9 cellular contexts compared by ENCODE assay signal in the genomic region with DNA sequence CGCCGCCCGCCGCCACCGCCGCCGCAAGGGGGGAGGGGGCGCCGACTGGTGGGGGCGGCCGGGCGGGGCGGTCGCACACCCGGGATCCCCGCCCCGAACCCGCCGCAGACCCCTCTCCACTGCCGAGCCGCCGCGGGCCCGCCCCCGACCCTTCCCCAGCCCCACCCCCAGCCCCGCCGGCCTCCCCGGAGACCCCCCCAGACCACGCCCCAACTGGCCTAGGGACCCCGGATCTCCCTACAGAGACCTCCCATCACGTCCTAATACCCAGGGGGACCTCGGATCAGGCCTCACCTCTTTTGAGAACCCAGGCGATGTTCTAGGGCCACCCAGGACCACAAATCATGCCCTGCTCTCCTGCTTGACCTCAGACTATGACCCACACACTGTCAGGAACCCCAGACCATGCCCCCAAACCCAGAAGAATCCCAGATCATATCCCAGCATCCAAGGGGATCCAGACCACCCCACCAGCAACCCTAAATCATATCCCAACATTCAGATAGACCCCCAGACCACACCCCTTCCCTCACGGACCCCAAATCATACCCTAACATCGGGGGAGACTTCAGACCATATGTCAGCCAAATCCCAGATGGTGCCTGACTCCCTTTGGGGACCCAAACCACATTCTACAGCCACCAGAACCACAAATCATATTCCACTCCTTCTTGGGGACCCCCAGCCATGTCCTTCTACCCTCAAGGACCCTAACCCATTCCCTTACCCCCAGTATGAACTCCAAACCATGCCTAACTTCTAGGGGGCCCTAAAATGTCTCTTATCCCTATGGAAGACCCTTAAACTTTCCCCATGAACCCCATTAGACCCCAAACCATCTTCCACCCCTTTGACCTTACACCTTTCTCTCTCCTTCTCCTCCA. TPM values are rescaled to one million over a fixed set of nuclear protein-coding genes. Genes with fewer than 3 reads are reported as not detected.
DNase-seq lines count a peak whose midpoint lies in the region; ATAC-seq and TF ChIP-seq lines count a peak whose summit lies in the region.
"Had no signal": no experiment of that assay in that cellular context is flagged by ENCODE, and none has a peak within 500 bp of the region (broad histone marks: within the 10 kb centered on the region; RNA-seq: fewer than 3 reads in every experiment).

No MANE protein-coding gene starts in this region.

- intact Hi-C loops in MCF 10A (cut with micrococcal nuclease) (loop anchor here (10.0 kb wide), 1 partner anchor 126 kb away; a partner anchor contains a TSS), mammary epithelial cell (cut with micrococcal nuclease) (no loop called here), transverse colon (cut with DNase I; ENCODE audit: low total_unique reads) (no loop called here)

- peaks cover 12% of the 10 kb centered on the region for H3K27me3 Mint-ChIP-seq in MCF 10A (ENCODE audit: insufficient read depth, unreplicated experiment)
- peaks cover 16% of the 10 kb centered on the region for H3K27me3 Mint-ChIP-seq in activated CD4-positive, alpha-beta memory T cell treated with anti-CD3 and anti-CD28 coated beads, Interleukin-2, amount 10 ng/mL, durations not matched to agents 7 days and 5 days

- TF ChIP-seq CTCF in MCF 10A (IDR thresholded peaks at IDR 0.05; ENCODE audit: unreplicated experiment) = no peak
- no peak for TF ChIP-seq CTCF in mammary epithelial cell (conservative IDR thresholded peaks at IDR 0.05 in 1 of 2, IDR thresholded peaks at IDR 0.05 in 1 of 2; ENCODE audit: extremely low read depth in 1 of 2, insufficient read depth in 1 of 2, low read depth in 1 of 2, low read length in 2 of 2)
- TF ChIP-seq CTCF in transverse colon (IDR thresholded peaks at IDR 0.05) = no peak

- no peak overlapping the region for H3K27ac Mint-ChIP-seq in MCF 10A (ENCODE audit: low read depth, unreplicated experiment)
- H3K27ac Mint-ChIP-seq in activated CD4-positive, alpha-beta memory T cell treated with anti-CD3 and anti-CD28 coated beads, Interleukin-2, amount 10 ng/mL, durations not matched to agents 7 days and 5 days = no peak overlapping the region

- H3K9me3 ChIP-seq in mammary epithelial cell (replicated peaks; ENCODE audit: insufficient read depth, low read length) = no peaks in the 10 kb centered on the region
- no peaks in the 10 kb centered on the region for H3K9me3 ChIP-seq in transverse colon

- DNase-seq in MCF 10A (ENCODE audit: unreplicated experiment) (no peak), mammary epithelial cell (no peak), iPS-NIHi7 (ENCODE audit: extremely low spot score) (peak; percentile 74), transverse colon (no peak), NCI-H2196 treated with DMSO at 0.1 percent for 48 hours (lab: John Stamatoyannopoulos, UW; ENCODE audit: unreplicated experiment) (no peak), NOMO-1 (lab: John Stamatoyannopoulos, UW; ENCODE audit: unreplicated experiment in 2 of 2) (no peak)
- no peak for DNase-seq in activated CD4-positive, alpha-beta memory T cell treated with anti-CD3 and anti-CD28 coated beads, Interleukin-2, amount 10 ng/mL, durations not matched to agents 7 days and 5 days

- H3K4me3 ChIP-seq in mammary epithelial cell (replicated peaks in 1 of 3; ENCODE audit: insufficient read depth in 1 of 3, low read depth in 2 of 3, low read length in 3 of 3) = no peak overlapping the region
- peak overlapping the region in 3 of 4 donors; percentile 23 to 57 (median 41) for H3K4me3 ChIP-seq in transverse colon

- H2AFZ ChIP-seq in mammary epithelial cell (ENCODE audit: low read depth, low read length) = no peak overlapping the region

- H3K79me2 ChIP-seq in mammary epithelial cell (ENCODE audit: insufficient read depth, low read length) = no peaks in the 10 kb centered on the region

- no peak overlapping the region for H3K9ac ChIP-seq in mammary epithelial cell (ENCODE audit: insufficient read depth, low read length)

- H3K36me3 ChIP-seq in mammary epithelial cell (ENCODE audit: insufficient read depth, low read length) (no peaks in the 10 kb centered on the region), transverse colon (no peaks in the 10 kb centered on the region)

- ATAC-seq in GM18502 (IDR thresholded peaks at IDR 0.05; ENCODE audit: poor library complexity, unreplicated experiment) = no peak

- H3K27ac ChIP-seq in mammary epithelial cell (ENCODE audit: insufficient read depth, low read depth, low read length) = no peak overlapping the region
- H3K27ac ChIP-seq in transverse colon = peak overlapping the region in 1 of 4 donors; percentile 29

- H3K4me1 ChIP-seq in mammary epithelial cell (ENCODE audit: insufficient read depth, low read length) (peaks cover 5% of the 10 kb centered on the region), transverse colon (peaks cover 0 to 8% (median 4%) of the 10 kb centered on the region in 4 donors)

- peaks cover 3% of the 10 kb centered on the region for H3K27me3 ChIP-seq in mammary epithelial cell (ENCODE audit: insufficient read depth, low read length)
- H3K27me3 ChIP-seq in transverse colon = peaks cover 10% of the 10 kb centered on the region

- no peaks in the 10 kb centered on the region for H3K9me3 Mint-ChIP-seq in MCF 10A (ENCODE audit: unreplicated experiment)
- no peaks in the 10 kb centered on the region for H3K9me3 Mint-ChIP-seq in activated CD4-positive, alpha-beta memory T cell treated with anti-CD3 and anti-CD28 coated beads, Interleukin-2, amount 10 ng/mL, durations not matched to agents 7 days and 5 days

- no peak overlapping the region for H3K4me2 ChIP-seq in mammary epithelial cell (ENCODE audit: insufficient read depth, low read depth, low read length)

- in situ Hi-C loops in mammary epithelial cell (cut with MboI; ENCODE audit: low sequenced_read_pairs in 2 of 2) = loop anchor here in 1 of 2 donors (10.0 kb wide), 1 partner anchor 356 kb away; no protein-coding TSS in a partner anchor
- in situ Hi-C loops in transverse colon (cut with MboI; ENCODE audit: low pct_ligation_motif_present in 1 of 4, low pct_unique_long_range_greater_than_20kb in 1 of 4, low sequenced_read_pairs in 3 of 4) = loop anchor here in 2 of 4 donors (10.0 kb wide), 2 partner anchors 126 to 206 kb away; a partner anchor contains a TSS

- no TSS peak for BruUV-seq in MCF 10A (replicated peaks; lab: Mats Ljungman, UMichigan)
- no TSS peak for BruUV-seq in mammary epithelial cell (replicated peaks; lab: Mats Ljungman, UMichigan)

- no peaks in the 10 kb centered on the region for H3K4me1 Mint-ChIP-seq in MCF 10A (ENCODE audit: insufficient read depth, unreplicated experiment)
- peaks cover 25% of the 10 kb centered on the region for H3K4me1 Mint-ChIP-seq in activated CD4-positive, alpha-beta memory T cell treated with anti-CD3 and anti-CD28 coated beads, Interleukin-2, amount 10 ng/mL, durations not matched to agents 7 days and 5 days

- POLR2A ChIA-PET in MCF 10A (lab: Yijun Ruan, JAX) = no interaction called here
- POLR2A ChIA-PET in activated CD4-positive, alpha-beta memory T cell treated with anti-CD3 and anti-CD28 coated beads, Interleukin-2, amount 10 ng/mL, durations not matched to agents 7 days and 5 days (lab: Charles Lee) = interaction anchor here (1.1 kb wide), 1 partner anchor 71 kb away, joined by 5 read pairs; no protein-coding TSS in a partner anchor

- no peak for TF ChIP-seq EP300 in transverse colon (IDR thresholded peaks at IDR 0.05; ENCODE audit: low read depth)

- H3K4me3 Mint-ChIP-seq in MCF 10A (ENCODE audit: unreplicated experiment) = peak overlapping the region; percentile 69
- H3K4me3 Mint-ChIP-seq in activated CD4-positive, alpha-beta memory T cell treated with anti-CD3 and anti-CD28 coated beads, Interleukin-2, amount 10 ng/mL, durations not matched to agents 7 days and 5 days = peak overlapping the region; percentile 67

- H4K20me1 ChIP-seq in mammary epithelial cell (ENCODE audit: insufficient read depth, low read length) = no peaks in the 10 kb centered on the region

- 51% methylated on average over 6 of the region's 35 CpGs for WGBS in mammary epithelial cell (ENCODE audit: low coverage, missing lambda C conversion rate)
- WGBS in transverse colon (ENCODE audit: low coverage in 1 of 2), 2 donors = 11% methylated on average over 11 of the region's 35 CpGs; no CpG with 5 or more reads in 1 of the 2 donors

- no peak for TF ChIP-seq POLR2A in transverse colon (IDR thresholded peaks at IDR 0.05)

- H3K36me3 Mint-ChIP-seq in MCF 10A (ENCODE audit: insufficient read depth, unreplicated experiment) = no peaks in the 10 kb centered on the region
- peaks cover 15% of the 10 kb centered on the region for H3K36me3 Mint-ChIP-seq in activated CD4-positive, alpha-beta memory T cell treated with anti-CD3 and anti-CD28 coated beads, Interleukin-2, amount 10 ng/mL, durations not matched to agents 7 days and 5 days (ENCODE audit: low read depth)

- dilution Hi-C loops in mammary epithelial cell (cut with HindIII; ENCODE audit: low sequenced_read_pairs) = no loop called here

- CTCF ChIA-PET in MCF 10A (lab: Yijun Ruan, JAX) = no interaction called here
- CTCF ChIA-PET in mammary epithelial cell (lab: Charles Lee; ENCODE audit: low non-redundant PET) = no interaction called here
- CTCF ChIA-PET in activated CD4-positive, alpha-beta memory T cell treated with anti-CD3 and anti-CD28 coated beads, Interleukin-2, amount 10 ng/mL, durations not matched to agents 7 days and 5 days (lab: Charles Lee) = no interaction called here

RNA-seq across cellular contexts. Expression of a gene that starts 0.5 kb away (rescaled TPM):
- total RNA-seq in MCF 10A (2022) (0.16 TPM in 1 of 2 replicates, not detected in the other), mammary epithelial cell (1 to 10 TPM in 1 of 2 donors, under 1 TPM in 1; 0.50 to 1.2 TPM), transverse colon (under 1 TPM in 2 of 4 donors, not detected in 2; 0.14 to 0.64 TPM)
- polyA plus RNA-seq in mammary epithelial cell = 0.20 TPM
- not detected for polyA minus RNA-seq in mammary epithelial cell
- 1 to 10 TPM; 9.2 to 9.3 TPM for total RNA-seq in activated CD4-positive, alpha-beta memory T cell treated with anti-CD3 and anti-CD28 coated beads, Interleukin-2, amount 10 ng/mL, durations not matched to agents 7 days and 5 days

RNA-seq across cellular contexts. Expression of a gene that starts 14.7 kb away (rescaled TPM):
- total RNA-seq in MCF 10A (2022) = not detected in 2 replicates
- total RNA-seq in mammary epithelial cell = not detected
- 0.17 TPM for polyA plus RNA-seq in mammary epithelial cell
- polyA minus RNA-seq in mammary epithelial cell = not detected
- 100 to 1,000 TPM; 705 to 721 TPM for total RNA-seq in activated CD4-positive, alpha-beta memory T cell treated with anti-CD3 and anti-CD28 coated beads, Interleukin-2, amount 10 ng/mL, durations not matched to agents 7 days and 5 days
- total RNA-seq in transverse colon = 10 to 100 TPM in 2 of 4 donors, 1 to 10 TPM in 1, not detected in 1; 7.6 to 18.7 (median 17.6) TPM

RNA-seq across cellular contexts. Expression of a gene that starts 21.0 kb away (rescaled TPM):
- total RNA-seq in MCF 10A (2022) (65.4 and 94.2 TPM in 2 replicates), mammary epithelial cell (10 to 100 TPM; 54.3 to 95.2 TPM), transverse colon (100 to 1,000 TPM in 1 of 4 donors, 10 to 100 TPM in 3; 60.7 to 102 (median 77.1) TPM)
- 54.1 TPM for polyA plus RNA-seq in mammary epithelial cell
- 144 TPM for polyA minus RNA-seq in mammary epithelial cell
- 10 to 100 TPM; 53.9 to 54.8 TPM for total RNA-seq in activated CD4-positive, alpha-beta memory T cell treated with anti-CD3 and anti-CD28 coated beads, Interleukin-2, amount 10 ng/mL, durations not matched to agents 7 days and 5 days

RNA-seq across cellular contexts. Expression of a gene that starts 25.0 kb away (rescaled TPM):
- total RNA-seq in MCF 10A (2022) (not detected in 2 replicates), mammary epithelial cell (not detected), transverse colon (not detected)
- polyA plus RNA-seq in mammary epithelial cell = not detected
- polyA minus RNA-seq in mammary epithelial cell = not detected
- total RNA-seq in activated CD4-positive, alpha-beta memory T cell treated with anti-CD3 and anti-CD28 coated beads, Interleukin-2, amount 10 ng/mL, durations not matched to agents 7 days and 5 days = under 1 TPM; 0.38 to 0.43 TPM
- total RNA-seq: fibroblast of lung had no signal
- polyA plus RNA-seq: fibroblast of lung had no signal

RNA-seq across cellular contexts. Expression of a gene that starts 53.0 kb away (rescaled TPM):
- not detected in 2 replicates for total RNA-seq in MCF 10A (2022)
- total RNA-seq in mammary epithelial cell = not detected
- not detected for polyA plus RNA-seq in mammary epithelial cell
- polyA minus RNA-seq in mammary epithelial cell = not detected
- total RNA-seq in activated CD4-positive, alpha-beta memory T cell treated with anti-CD3 and anti-CD28 coated beads, Interleukin-2, amount 10 ng/mL, durations not matched to agents 7 days and 5 days = not detected
- total RNA-seq in transverse colon = not detected
- total RNA-seq: fibroblast of lung had no signal
- polyA plus RNA-seq: fibroblast of lung had no signal

Comparison
In these comparisons a context has a peak if more than half of its experiments do, and no peak if none do; other contexts are left out.
1. H3K4me3 ChIP-seq: peak in transverse colon (3 of 4); none in mammary epithelial cell (0 of 3).
2. RNA of a gene that starts 14.7 kb away (total RNA-seq): 705 to 721 TPM in activated CD4-positive, alpha-beta memory T cell treated with anti-CD3 and anti-CD28 coated beads, Interleukin-2, amount 10 ng/mL, durations not matched to agents 7 days and 5 days; 7.6 to 18.7 TPM in transverse colon, not detected in mammary epithelial cell and not detected in MCF 10A; every median in the first group is over 10 times any median in the second.